ENCODE assay signal across 15 cellular contexts in genomic region chr4:7785017-7785416, GRCh38.
A peak's percentile ranks its signal among the peaks of the same experiment; 100 is the strongest.
DNase-seq lines count a peak whose midpoint lies in the region; ATAC-seq and TF ChIP-seq lines count a peak whose summit lies in the region.
"Had no signal": no experiment of that assay in that cellular context is flagged by ENCODE, and none has a peak within 500 bp of the region (broad histone marks: within the 10 kb centered on the region; RNA-seq: fewer than 3 reads in every experiment).

No MANE protein-coding gene starts in this region.

- intact Hi-C loops in left lung (cut with DNase I), result no loop called here

- peaks cover 43% of the 10 kb centered on the region for H4K20me1 ChIP-seq in SK-N-SH (ENCODE audit: insufficient read depth)

- H3K9me3 Mint-ChIP-seq in stimulated activated effector memory CD8-positive, alpha-beta T cell treated with anti-CD3 and anti-CD28 coated beads, Interleukin-12 subunit alpha, Interleukin-12 subunit beta, amount 100 ng/mL, for 72 hours, result no peaks in the 10 kb centered on the region

- H3K36me3 Mint-ChIP-seq in stimulated activated effector memory CD8-positive, alpha-beta T cell treated with anti-CD3 and anti-CD28 coated beads, Interleukin-12 subunit alpha, Interleukin-12 subunit beta, amount 100 ng/mL, for 72 hours, result peaks cover 31% of the 10 kb centered on the region

- no peak overlapping the region for H2AFZ ChIP-seq in SK-N-SH (ENCODE audit: low read depth)

- DNase-seq in stimulated activated CD4-positive, alpha-beta T cell treated with anti-CD3 and anti-CD28 coated beads, Interleukin-4, amount 100 ng/mL, for 1 hour, result peak; percentile 19
- no peak for DNase-seq in stimulated activated CD4-positive, alpha-beta T cell treated with anti-CD3 and anti-CD28 coated beads, Interleukin-12 subunit alpha, Interleukin-12 subunit beta, amount 100 ng/mL, for 4 hours
- DNase-seq in SK-N-SH, result peak; percentile 88
- DNase-seq in fibroblast of mammary gland (ENCODE audit: low read depth), result peak; percentile 83
- DNase-seq in stimulated activated effector memory CD8-positive, alpha-beta T cell treated with anti-CD3 and anti-CD28 coated beads, Interleukin-12 subunit alpha, Interleukin-12 subunit beta, amount 100 ng/mL, for 72 hours (ENCODE audit: low spot score in 2 of 2), result no peak
- DNase-seq in NCI-H2081 (lab: John Stamatoyannopoulos, UW), result no peak
- DNase-seq in left lung, result no peak
- DNase-seq: activated CD8-positive, alpha-beta memory T cell treated with anti-CD3 and anti-CD28 coated beads, Interleukin-2, amount 50 U/mL, for 4 hours; NCI-H2171; NK-92 treated with Interleukin-12 subunit alpha and Interleukin-12 subunit beta, amount 100 ng/mL, for 24 hours had no signal

- CTCF ChIA-PET in SK-N-SH (lab: Yijun Ruan, JAX), result interaction anchor here (0.7 to 5.2 kb wide), 10 partner anchors 11 to 203 kb away, joined by 3 to 31 read pairs (median 4); no protein-coding TSS in a partner anchor

- H3K4me3 Mint-ChIP-seq in stimulated activated effector memory CD8-positive, alpha-beta T cell treated with anti-CD3 and anti-CD28 coated beads, Interleukin-12 subunit alpha, Interleukin-12 subunit beta, amount 100 ng/mL, for 72 hours, result no peak overlapping the region
- H3K4me3 Mint-ChIP-seq: CD14-positive monocyte had no signal

- peaks cover 47% of the 10 kb centered on the region for H3F3A ChIP-seq in SK-N-SH (replicated peaks; ENCODE audit: insufficient read depth)

- peaks cover 49 to 58% of the 10 kb centered on the region in 2 experiments for H3K4me1 ChIP-seq in SK-N-SH (ENCODE audit: control insufficient read depth in 1 of 2, insufficient read depth in 2 of 2, low read depth in 1 of 2, low read length in 1 of 2)
- H3K4me1 ChIP-seq in left lung, result peaks cover 9 to 18% of the 10 kb centered on the region in 2 donors

- peak overlapping the region; percentile 30 for H3K4me2 ChIP-seq in SK-N-SH

- POLR2A ChIA-PET in SK-N-SH (lab: Yijun Ruan, JAX), result no interaction called here

- no peaks in the 10 kb centered on the region for H3K9me2 ChIP-seq in SK-N-SH

- no peak overlapping the region for H3K4me3 ChIP-seq in SK-N-SH (ENCODE audit: low read depth in 2 of 2, low read length in 1 of 2)
- no peak overlapping the region for H3K4me3 ChIP-seq in fibroblast of mammary gland (ENCODE audit: control insufficient read depth, low read depth, low read length)
- H3K4me3 ChIP-seq in left lung, result no peak overlapping the region
- H3K4me3 ChIP-seq: SJSA1, upper lobe of right lung had no signal

- no peak overlapping the region for H3K27ac Mint-ChIP-seq in stimulated activated effector memory CD8-positive, alpha-beta T cell treated with anti-CD3 and anti-CD28 coated beads, Interleukin-12 subunit alpha, Interleukin-12 subunit beta, amount 100 ng/mL, for 72 hours
- H3K27ac Mint-ChIP-seq: CD14-positive monocyte, progenitor cell of endocrine pancreas had no signal

- H3K27me3 ChIP-seq in SK-N-SH (ENCODE audit: insufficient read depth), result no peaks in the 10 kb centered on the region
- H3K27me3 ChIP-seq in left lung, result no peaks in the 10 kb centered on the region
- H3K27me3 ChIP-seq: SJSA1, upper lobe of right lung had no signal

- WGBS in SK-N-SH (ENCODE audit: low lambda C conversion rate), result 13% methylated on average over 11 of the region's 11 CpGs

- peaks cover 89% of the 10 kb centered on the region for H3K79me2 ChIP-seq in SK-N-SH (ENCODE audit: insufficient read depth)

- TF ChIP-seq CTCF in SK-N-SH (IDR thresholded peaks at IDR 0.05), result no peak
- no peak for TF ChIP-seq CTCF in fibroblast of mammary gland (conservative IDR thresholded peaks at IDR 0.05; ENCODE audit: control insufficient read depth, insufficient read depth, low read depth, low read length)
- TF ChIP-seq CTCF in left lung (IDR thresholded peaks at IDR 0.05), result no peak

- no peak for TF ChIP-seq RAD21 in SK-N-SH (IDR thresholded peaks at IDR 0.05; ENCODE audit: low read length)

- H3K36me3 ChIP-seq in SK-N-SH (replicated peaks in 1 of 2; ENCODE audit: control insufficient read depth in 1 of 2, insufficient read depth in 2 of 2, low read length in 1 of 2) (peaks cover 70 to 80% of the 10 kb centered on the region in 2 experiments), left lung (peaks cover 0 to 5% of the 10 kb centered on the region in 2 donors)
- H3K36me3 ChIP-seq: upper lobe of right lung had no signal

- H3K27ac ChIP-seq in SK-N-SH (ENCODE audit: low read depth in 2 of 2, low read length in 1 of 2) (peak overlapping the region; percentile 86 to 96), left lung (no peak overlapping the region)
- H3K27ac ChIP-seq: SJSA1, upper lobe of right lung had no signal

- H3K4me1 Mint-ChIP-seq in stimulated activated effector memory CD8-positive, alpha-beta T cell treated with anti-CD3 and anti-CD28 coated beads, Interleukin-12 subunit alpha, Interleukin-12 subunit beta, amount 100 ng/mL, for 72 hours, result peaks cover 23% of the 10 kb centered on the region

- peak overlapping the region; percentile 27; the same call in 1 of the 2 replicates for H3K9ac ChIP-seq in SK-N-SH

- H3K9me3 ChIP-seq in SK-N-SH (no peaks in the 10 kb centered on the region), left lung (no peaks in the 10 kb centered on the region)
- H3K9me3 ChIP-seq: SJSA1, upper lobe of right lung had no signal

- peak; percentile 60 for ATAC-seq in stimulated activated effector memory CD8-positive, alpha-beta T cell treated with anti-CD3 and anti-CD28 coated beads, Interleukin-12 subunit alpha, Interleukin-12 subunit beta, amount 100 ng/mL, for 72 hours
- no peak for ATAC-seq in left lung
- ATAC-seq in GM21529 (IDR thresholded peaks at IDR 0.05; ENCODE audit: unreplicated experiment), result no peak
- ATAC-seq: upper lobe of right lung had no signal

- peak; percentile 25 to 91; a peak in 3 of 4 replicates for TF ChIP-seq EP300 in SK-N-SH (IDR thresholded peaks at IDR 0.05; ENCODE audit: borderline replicate concordance in 1 of 2, low read depth in 1 of 2, low read length in 1 of 2)

TF ChIP-seq in SK-N-SH, 30 proteins besides CTCF, POLR2A, EP300 and RAD21 (continues in another document):
- peak; percentile 87 for TF ChIP-seq RCOR1 (IDR thresholded peaks at IDR 0.05; ENCODE audit: low read length)
- no peak for TF ChIP-seq SIN3A (IDR thresholded peaks at IDR 0.05; ENCODE audit: borderline replicate concordance, low read depth, low read length)
- TF ChIP-seq MEF2A (IDR thresholded peaks at IDR 0.05; ENCODE audit: borderline replicate concordance, low read depth), result no peak
- no peak for TF ChIP-seq TEAD4 (IDR thresholded peaks at IDR 0.05; ENCODE audit: borderline replicate concordance, insufficient read depth)
- TF ChIP-seq USF1 (IDR thresholded peaks at IDR 0.05; ENCODE audit: borderline replicate concordance, low read depth), result no peak
- peak; percentile 69 for TF ChIP-seq TCF12 (IDR thresholded peaks at IDR 0.05)
- TF ChIP-seq EZH2phosphoT487 (IDR thresholded peaks at IDR 0.05; ENCODE audit: borderline replicate concordance, low read depth), result no peak
- no peak for TF ChIP-seq GABPA (IDR thresholded peaks at IDR 0.05; ENCODE audit: low read depth)
- TF ChIP-seq USF2 (IDR thresholded peaks at IDR 0.05; ENCODE audit: borderline replicate concordance, low read depth, low read length), result no peak
- no peak for TF ChIP-seq ZBTB33 (IDR thresholded peaks at IDR 0.05; ENCODE audit: borderline replicate concordance, low read depth)
- peak; percentile 53 for TF ChIP-seq MAX (IDR thresholded peaks at IDR 0.05; ENCODE audit: low read depth)
- TF ChIP-seq PBX3 (IDR thresholded peaks at IDR 0.05), result peak; percentile 40
- no peak for TF ChIP-seq TAF1 (IDR thresholded peaks at IDR 0.05; ENCODE audit: borderline replicate concordance, low read depth, low read length)
- TF ChIP-seq FOSL2 (IDR thresholded peaks at IDR 0.05; ENCODE audit: borderline replicate concordance, low read depth), result peak; percentile 55; the same call in 1 of the 2 replicates

Comparison
In these comparisons a context has a peak if more than half of its experiments do, and no peak if none do; other contexts are left out.
1. DNase-seq: peak in stimulated activated CD4-positive, alpha-beta T cell treated with anti-CD3 and anti-CD28 coated beads, Interleukin-4, amount 100 ng/mL, for 1 hour (single experiment), SK-N-SH (single experiment) and fibroblast of mammary gland (single experiment); none in stimulated activated CD4-positive, alpha-beta T cell treated with anti-CD3 and anti-CD28 coated beads, Interleukin-12 subunit alpha, Interleukin-12 subunit beta, amount 100 ng/mL, for 4 hours (single experiment), stimulated activated effector memory CD8-positive, alpha-beta T cell treated with anti-CD3 and anti-CD28 coated beads, Interleukin-12 subunit alpha, Interleukin-12 subunit beta, amount 100 ng/mL, for 72 hours (0 of 2), NCI-H2081 (0 of 2) and left lung (0 of 2).
2. H3K27ac ChIP-seq: peak in SK-N-SH (2 of 2); none in left lung (0 of 2).